In genomic region chr16:2738615-2739014, GRCh38 we compare ENCODE assay signal across 2 cellular contexts.
TF ChIP-seq lines count a peak whose summit lies in the region.

No MANE protein-coding gene starts in this region.

TF ChIP-seq in HEK293, 187 proteins besides CTCF, POLR2A, EP300 and RAD21:
- TF ChIP-seq, protein P1, sequence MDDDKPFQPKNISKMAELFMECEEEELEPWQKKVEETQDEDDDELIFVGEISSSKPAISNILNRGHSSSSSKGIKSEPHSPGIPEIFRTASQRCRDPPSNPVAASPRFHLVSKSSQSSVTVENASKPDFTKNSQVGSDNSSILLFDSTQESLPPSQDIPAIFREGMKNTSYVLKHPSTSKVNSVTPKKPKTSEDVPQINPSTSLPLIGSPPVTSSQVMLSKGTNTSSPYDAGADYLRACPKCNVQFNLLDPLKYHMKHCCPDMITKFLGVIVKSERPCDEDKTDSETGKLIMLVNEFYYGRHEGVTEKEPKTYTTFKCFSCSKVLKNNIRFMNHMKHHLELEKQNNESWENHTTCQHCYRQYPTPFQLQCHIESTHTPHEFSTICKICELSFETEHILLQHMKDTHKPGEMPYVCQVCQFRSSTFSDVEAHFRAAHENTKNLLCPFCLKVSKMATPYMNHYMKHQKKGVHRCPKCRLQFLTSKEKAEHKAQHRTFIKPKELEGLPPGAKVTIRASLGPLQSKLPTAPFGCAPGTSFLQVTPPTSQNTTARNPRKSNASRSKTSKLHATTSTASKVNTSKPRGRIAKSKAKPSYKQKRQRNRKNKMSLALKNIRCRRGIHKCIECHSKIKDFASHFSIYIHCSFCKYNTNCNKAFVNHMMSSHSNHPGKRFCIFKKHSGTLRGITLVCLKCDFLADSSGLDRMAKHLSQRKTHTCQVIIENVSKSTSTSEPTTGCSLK (tag by site-specific recombination; IDR thresholded peaks at IDR 0.05): no peak
- no peak for TF ChIP-seq ZNF37A (tag by site-specific recombination; IDR thresholded peaks at IDR 0.05)
- TF ChIP-seq TCF7L2 (IDR thresholded peaks at IDR 0.05; ENCODE audit: borderline replicate concordance, low read depth, low read length): no peak
- TF ChIP-seq ZNF544 (tag by site-specific recombination; IDR thresholded peaks at IDR 0.05): no peak
- TF ChIP-seq ZNF558 (tag by site-specific recombination; IDR thresholded peaks at IDR 0.05): no peak
- no peak for TF ChIP-seq ZSCAN30 (tag by site-specific recombination; IDR thresholded peaks at IDR 0.05)
- TF ChIP-seq, protein P2, sequence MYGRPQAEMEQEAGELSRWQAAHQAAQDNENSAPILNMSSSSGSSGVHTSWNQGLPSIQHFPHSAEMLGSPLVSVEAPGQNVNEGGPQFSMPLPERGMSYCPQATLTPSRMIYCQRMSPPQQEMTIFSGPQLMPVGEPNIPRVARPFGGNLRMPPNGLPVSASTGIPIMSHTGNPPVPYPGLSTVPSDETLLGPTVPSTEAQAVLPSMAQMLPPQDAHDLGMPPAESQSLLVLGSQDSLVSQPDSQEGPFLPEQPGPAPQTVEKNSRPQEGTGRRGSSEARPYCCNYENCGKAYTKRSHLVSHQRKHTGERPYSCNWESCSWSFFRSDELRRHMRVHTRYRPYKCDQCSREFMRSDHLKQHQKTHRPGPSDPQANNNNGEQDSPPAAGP (tag by site-specific recombination; IDR thresholded peaks at IDR 0.05): no peak
- TF ChIP-seq ZIC2 (tag by site-specific recombination; IDR thresholded peaks at IDR 0.05): peak; percentile 92

TF ChIP-seq in K562, 482 proteins besides CTCF, POLR2A, EP300 and RAD21:
- no peak for TF ChIP-seq MBD2 (IDR thresholded peaks at IDR 0.05; ENCODE audit: borderline replicate concordance, low read depth)
- no peak for TF ChIP-seq CXXC5 (CRISPR knock-in tag; IDR thresholded peaks at IDR 0.05)
- TF ChIP-seq TCF3 (CRISPR knock-in tag; IDR thresholded peaks at IDR 0.05): no peak
- TF ChIP-seq MIER1 (IDR thresholded peaks at IDR 0.05; ENCODE audit: low read depth): no peak
- TF ChIP-seq NR2C1 (IDR thresholded peaks at IDR 0.05): peak; percentile 45; the same call in 1 of the 2 replicates
- no peak for TF ChIP-seq NR2C1 (tag; IDR thresholded peaks at IDR 0.05)
- no peak for TF ChIP-seq GATAD2B (IDR thresholded peaks at IDR 0.05; ENCODE audit: borderline replicate concordance)
- no peak for TF ChIP-seq DMBX1 (CRISPR knock-in tag; IDR thresholded peaks at IDR 0.05; ENCODE audit: borderline replicate concordance)
- no peak for TF ChIP-seq ZNF143 (CRISPR knock-in tag; IDR thresholded peaks at IDR 0.05)
- no peak for TF ChIP-seq ZBTB17 (CRISPR knock-in tag; IDR thresholded peaks at IDR 0.05)
- TF ChIP-seq ZBTB43 (CRISPR knock-in tag; IDR thresholded peaks at IDR 0.05): no peak
- no peak for TF ChIP-seq PRMT5 (CRISPR knock-in tag; IDR thresholded peaks at IDR 0.05)
- TF ChIP-seq, protein P3, sequence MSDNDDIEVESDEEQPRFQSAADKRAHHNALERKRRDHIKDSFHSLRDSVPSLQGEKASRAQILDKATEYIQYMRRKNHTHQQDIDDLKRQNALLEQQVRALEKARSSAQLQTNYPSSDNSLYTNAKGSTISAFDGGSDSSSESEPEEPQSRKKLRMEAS (CRISPR knock-in tag; IDR thresholded peaks at IDR 0.05): 0 out of 2 replicates have a peak, but pooled peaks have one; percentile 9
- no peak for TF ChIP-seq ZNF146 (CRISPR knock-in tag; IDR thresholded peaks at IDR 0.05; ENCODE audit: unreplicated experiment)
- TF ChIP-seq, protein P4, sequence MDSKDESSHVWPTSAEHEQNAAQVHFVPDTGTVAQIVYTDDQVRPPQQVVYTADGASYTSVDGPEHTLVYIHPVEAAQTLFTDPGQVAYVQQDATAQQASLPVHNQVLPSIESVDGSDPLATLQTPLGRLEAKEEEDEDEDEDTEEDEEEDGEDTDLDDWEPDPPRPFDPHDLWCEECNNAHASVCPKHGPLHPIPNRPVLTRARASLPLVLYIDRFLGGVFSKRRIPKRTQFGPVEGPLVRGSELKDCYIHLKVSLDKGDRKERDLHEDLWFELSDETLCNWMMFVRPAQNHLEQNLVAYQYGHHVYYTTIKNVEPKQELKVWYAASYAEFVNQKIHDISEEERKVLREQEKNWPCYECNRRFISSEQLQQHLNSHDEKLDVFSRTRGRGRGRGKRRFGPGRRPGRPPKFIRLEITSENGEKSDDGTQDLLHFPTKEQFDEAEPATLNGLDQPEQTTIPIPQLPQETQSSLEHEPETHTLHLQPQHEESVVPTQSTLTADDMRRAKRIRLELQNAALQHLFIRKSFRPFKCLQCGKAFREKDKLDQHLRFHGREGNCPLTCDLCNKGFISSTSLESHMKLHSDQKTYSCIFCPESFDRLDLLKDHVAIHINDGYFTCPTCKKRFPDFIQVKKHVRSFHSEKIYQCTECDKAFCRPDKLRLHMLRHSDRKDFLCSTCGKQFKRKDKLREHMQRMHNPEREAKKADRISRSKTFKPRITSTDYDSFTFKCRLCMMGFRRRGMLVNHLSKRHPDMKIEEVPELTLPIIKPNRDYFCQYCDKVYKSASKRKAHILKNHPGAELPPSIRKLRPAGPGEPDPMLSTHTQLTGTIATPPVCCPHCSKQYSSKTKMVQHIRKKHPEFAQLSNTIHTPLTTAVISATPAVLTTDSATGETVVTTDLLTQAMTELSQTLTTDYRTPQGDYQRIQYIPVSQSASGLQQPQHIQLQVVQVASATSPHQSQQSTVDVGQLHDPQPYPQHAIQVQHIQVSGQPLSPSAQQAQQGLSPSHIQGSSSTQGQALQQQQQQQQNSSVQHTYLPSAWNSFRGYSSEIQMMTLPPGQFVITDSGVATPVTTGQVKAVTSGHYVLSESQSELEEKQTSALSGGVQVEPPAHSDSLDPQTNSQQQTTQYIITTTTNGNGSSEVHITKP (IDR thresholded peaks at IDR 0.05; ENCODE audit: partially characterized antibody): no peak
- TF ChIP-seq ZNF239 (CRISPR knock-in tag; IDR thresholded peaks at IDR 0.05): no peak
- TF ChIP-seq HCFC1 (IDR thresholded peaks at IDR 0.05; ENCODE audit: low read depth, low read length): no peak
- TF ChIP-seq ZKSCAN3 (CRISPR knock-in tag; IDR thresholded peaks at IDR 0.05): no peak
- no peak for TF ChIP-seq NR2C2 (CRISPR knock-in tag; IDR thresholded peaks at IDR 0.05)
- TF ChIP-seq NR2C2 (tag; IDR thresholded peaks at IDR 0.05): peak; percentile 35; the same call in 1 of the 2 replicates
- TF ChIP-seq MCM7 (IDR thresholded peaks at IDR 0.05): no peak
- peak; percentile 26; the same call in 1 of the 2 replicates for TF ChIP-seq POLR2G (IDR thresholded peaks at IDR 0.05; ENCODE audit: low read depth, low read length)
- TF ChIP-seq, protein P5, sequence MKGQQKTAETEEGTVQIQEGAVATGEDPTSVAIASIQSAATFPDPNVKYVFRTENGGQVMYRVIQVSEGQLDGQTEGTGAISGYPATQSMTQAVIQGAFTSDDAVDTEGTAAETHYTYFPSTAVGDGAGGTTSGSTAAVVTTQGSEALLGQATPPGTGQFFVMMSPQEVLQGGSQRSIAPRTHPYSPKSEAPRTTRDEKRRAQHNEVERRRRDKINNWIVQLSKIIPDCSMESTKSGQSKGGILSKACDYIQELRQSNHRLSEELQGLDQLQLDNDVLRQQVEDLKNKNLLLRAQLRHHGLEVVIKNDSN (CRISPR knock-in tag; IDR thresholded peaks at IDR 0.05): no peak
- TF ChIP-seq EWSR1 (IDR thresholded peaks at IDR 0.05; ENCODE audit: borderline replicate concordance, low read depth, partially characterized antibody): no peak
- TF ChIP-seq NELFE (IDR thresholded peaks at IDR 0.05; ENCODE audit: insufficient read depth, insufficient read length): no peak
- TF ChIP-seq SIN3A (IDR thresholded peaks at IDR 0.05; ENCODE audit: borderline replicate concordance in 2 of 2, control insufficient read depth in 1 of 2, low read depth in 2 of 2, low read length in 2 of 2): 0 out of 4 replicates have a peak, but pooled peaks of 1 of the 2 experiments have one; percentile 15
- no peak for TF ChIP-seq ETV5 (CRISPR knock-in tag; IDR thresholded peaks at IDR 0.05; ENCODE audit: low read depth)
- TF ChIP-seq ZZZ3 (IDR thresholded peaks at IDR 0.05): no peak
- TF ChIP-seq ZKSCAN8 (CRISPR knock-in tag; IDR thresholded peaks at IDR 0.05): no peak
- peak; percentile 49; the same call in 1 of the 2 replicates for TF ChIP-seq ZBTB7A (IDR thresholded peaks at IDR 0.05; ENCODE audit: borderline replicate concordance, control insufficient read depth, low read depth, low read length)
- no peak for TF ChIP-seq HDAC3 (IDR thresholded peaks at IDR 0.05; ENCODE audit: borderline replicate concordance, partially characterized antibody)
- TF ChIP-seq, protein P6, sequence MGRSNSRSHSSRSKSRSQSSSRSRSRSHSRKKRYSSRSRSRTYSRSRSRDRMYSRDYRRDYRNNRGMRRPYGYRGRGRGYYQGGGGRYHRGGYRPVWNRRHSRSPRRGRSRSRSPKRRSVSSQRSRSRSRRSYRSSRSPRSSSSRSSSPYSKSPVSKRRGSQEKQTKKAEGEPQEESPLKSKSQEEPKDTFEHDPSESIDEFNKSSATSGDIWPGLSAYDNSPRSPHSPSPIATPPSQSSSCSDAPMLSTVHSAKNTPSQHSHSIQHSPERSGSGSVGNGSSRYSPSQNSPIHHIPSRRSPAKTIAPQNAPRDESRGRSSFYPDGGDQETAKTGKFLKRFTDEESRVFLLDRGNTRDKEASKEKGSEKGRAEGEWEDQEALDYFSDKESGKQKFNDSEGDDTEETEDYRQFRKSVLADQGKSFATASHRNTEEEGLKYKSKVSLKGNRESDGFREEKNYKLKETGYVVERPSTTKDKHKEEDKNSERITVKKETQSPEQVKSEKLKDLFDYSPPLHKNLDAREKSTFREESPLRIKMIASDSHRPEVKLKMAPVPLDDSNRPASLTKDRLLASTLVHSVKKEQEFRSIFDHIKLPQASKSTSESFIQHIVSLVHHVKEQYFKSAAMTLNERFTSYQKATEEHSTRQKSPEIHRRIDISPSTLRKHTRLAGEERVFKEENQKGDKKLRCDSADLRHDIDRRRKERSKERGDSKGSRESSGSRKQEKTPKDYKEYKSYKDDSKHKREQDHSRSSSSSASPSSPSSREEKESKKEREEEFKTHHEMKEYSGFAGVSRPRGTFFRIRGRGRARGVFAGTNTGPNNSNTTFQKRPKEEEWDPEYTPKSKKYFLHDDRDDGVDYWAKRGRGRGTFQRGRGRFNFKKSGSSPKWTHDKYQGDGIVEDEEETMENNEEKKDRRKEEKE (IDR thresholded peaks at IDR 0.05; ENCODE audit: borderline replicate concordance in 1 of 2, control insufficient read depth in 1 of 2, low read depth in 2 of 2, low read length in 1 of 2): no peak
- no peak for TF ChIP-seq YBX1 (IDR thresholded peaks at IDR 0.05)
